ENCODE assay signal across 22 cellular contexts in the genomic region with DNA sequence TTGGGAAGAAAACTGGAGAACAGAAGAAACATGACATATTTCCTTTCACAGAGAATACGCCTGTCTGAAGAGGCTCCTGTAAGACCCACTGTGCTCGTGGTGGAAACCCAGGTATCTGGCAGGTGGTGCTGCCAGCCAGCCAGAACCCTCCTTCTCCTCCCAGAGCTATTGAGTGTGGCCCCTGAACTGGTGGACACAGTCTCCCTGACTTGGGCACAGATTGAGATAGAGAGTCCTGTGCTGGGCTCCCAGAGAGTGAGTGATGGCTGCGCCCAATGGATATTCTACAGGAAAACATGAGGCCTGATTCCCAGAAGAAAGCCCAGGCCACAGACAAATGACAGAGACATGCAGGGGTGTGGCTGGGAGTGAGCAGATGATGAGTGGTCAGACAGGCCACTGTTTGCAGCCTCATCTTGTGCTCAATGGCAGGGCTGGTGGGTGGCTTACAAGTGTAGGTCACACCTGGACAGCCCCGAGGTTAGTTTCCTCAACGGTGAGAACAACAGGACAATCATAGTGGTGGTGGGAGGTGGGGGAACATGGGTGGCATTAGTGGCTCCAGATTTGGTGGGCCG.
"Had no signal": no experiment of that assay in that cellular context is flagged by ENCODE, and none has a peak within 500 bp of the region (broad histone marks: within the 10 kb centered on the region; RNA-seq: fewer than 3 reads in every experiment).

No MANE protein-coding gene starts in this region.

- H3K27ac ChIP-seq: brain microvascular endothelial cell, VCaP had no signal

- H3K4me3 Mint-ChIP-seq: activated CD4-positive, alpha-beta memory T cell treated with anti-CD3 and anti-CD28 coated beads for 36 hours; activated CD4-positive, alpha-beta T cell treated with anti-CD3 and anti-CD28 coated beads, Interleukin-2, amount 10 ng/mL, durations not matched to agents 7 days and 5 days; activated naive CD8-positive, alpha-beta T cell; activated T-helper 17 cell treated with anti-CD3 and anti-CD28 coated beads, Interleukin-2, amount 50 U/mL, for 72 hours; T-helper 1 cell treated with Interleukin-12 subunit alpha and Interleukin-12 subunit beta and Interleukin-4 antibody, amounts not matched to agents 30 μg/mL and 1 μg/mL, for 36 hours had no signal

- ATAC-seq: activated T-helper 17 cell treated with anti-CD3 and anti-CD28 coated beads, Interleukin-2, amount 50 U/mL, for 72 hours; PC-3 had no signal

- H3K27ac Mint-ChIP-seq: activated CD4-positive, alpha-beta memory T cell treated with anti-CD3 and anti-CD28 coated beads for 36 hours; activated CD4-positive, alpha-beta T cell treated with anti-CD3 and anti-CD28 coated beads, Interleukin-2, amount 10 ng/mL, durations not matched to agents 7 days and 5 days; activated naive CD8-positive, alpha-beta T cell; activated T-helper 17 cell treated with anti-CD3 and anti-CD28 coated beads, Interleukin-2, amount 50 U/mL, for 72 hours; T-helper 1 cell treated with Interleukin-12 subunit alpha and Interleukin-12 subunit beta and Interleukin-4 antibody, amounts not matched to agents 30 μg/mL and 1 μg/mL, for 36 hours had no signal

- FAIRE-seq: RCC 7860 had no signal

- H3K4me3 ChIP-seq: cardiac muscle cell had no signal

- H3K4me1 Mint-ChIP-seq: activated CD4-positive, alpha-beta T cell treated with anti-CD3 and anti-CD28 coated beads, Interleukin-2, amount 10 ng/mL, durations not matched to agents 7 days and 5 days; activated T-helper 17 cell treated with anti-CD3 and anti-CD28 coated beads, Interleukin-2, amount 50 U/mL, for 72 hours had no signal

- H3K9me3 Mint-ChIP-seq: activated CD4-positive, alpha-beta memory T cell treated with anti-CD3 and anti-CD28 coated beads for 36 hours; activated CD4-positive, alpha-beta T cell treated with anti-CD3 and anti-CD28 coated beads, Interleukin-2, amount 10 ng/mL, durations not matched to agents 7 days and 5 days; activated T-helper 17 cell treated with anti-CD3 and anti-CD28 coated beads, Interleukin-2, amount 50 U/mL, for 72 hours; T-helper 1 cell treated with Interleukin-12 subunit alpha and Interleukin-12 subunit beta and Interleukin-4 antibody, amounts not matched to agents 30 μg/mL and 1 μg/mL, for 36 hours had no signal

- H3K36me3 ChIP-seq: brain microvascular endothelial cell, cardiac muscle cell had no signal

- H3K27me3 ChIP-seq: brain microvascular endothelial cell, cardiac muscle cell had no signal

- DNase-seq: activated CD4-positive, alpha-beta memory T cell treated with anti-CD3 and anti-CD28 coated beads for 36 hours; activated CD4-positive, alpha-beta T cell treated with anti-CD3 and anti-CD28 coated beads, Interleukin-2, amount 10 ng/mL, durations not matched to agents 7 days and 5 days; activated CD4-positive, CD25-positive, alpha-beta regulatory T cell; activated CD8-positive, alpha-beta memory T cell treated with anti-CD3 and anti-CD28 coated beads for 24 hours; activated T-cell treated with anti-CD3 and anti-CD28 coated beads, Interleukin-2, amount 50 U/mL, for 48 hours; brain microvascular endothelial cell; Kasumi-1; KBM-7; NCI-H1048; NCI-H146; NCI-H187 treated with DMSO at 0.1 percent for 48 hours; NCI-H2081 treated with DMSO at 0.1 percent for 48 hours; NCI-H446; PC-3; SHP77 treated with DMSO at 0.1 percent for 48 hours; T1000 had no signal

- H3K36me3 Mint-ChIP-seq: activated CD4-positive, alpha-beta memory T cell treated with anti-CD3 and anti-CD28 coated beads for 36 hours; activated naive CD8-positive, alpha-beta T cell had no signal
